20 cellular contexts compared by ENCODE assay signal in genomic region chr7:131131012-131131745, GRCh38.
A peak's percentile ranks its signal among the peaks of the same experiment; 100 is the strongest.
DNase-seq lines count a peak whose midpoint lies in the region; ATAC-seq, FAIRE-seq and TF ChIP-seq lines count a peak whose summit lies in the region.
"Had no signal": no experiment of that assay in that cellular context is flagged by ENCODE, and none has a peak within 500 bp of the region (broad histone marks: within the 10 kb centered on the region; RNA-seq: fewer than 3 reads in every experiment).

No MANE protein-coding gene starts in this region.

- no peaks in the 10 kb centered on the region for H3K9me3 ChIP-seq in HepG2 (ENCODE audit: low read length)
- no peaks in the 10 kb centered on the region for H3K9me3 ChIP-seq in right lobe of liver
- H3K9me3 ChIP-seq in OCI-LY1 (ENCODE audit: low read length) = no peaks in the 10 kb centered on the region
- H3K9me3 ChIP-seq in K562 (replicated peaks; ENCODE audit: control insufficient read depth, insufficient read depth, low read depth, low read length) = no peaks in the 10 kb centered on the region
- H3K9me3 ChIP-seq in A673 (ENCODE audit: low read depth, low read length, poor library complexity, severe bottlenecking) = no peaks in the 10 kb centered on the region
- H3K9me3 ChIP-seq: BLaER1 treated with 17β-estradiol and CSF1 and Interleukin-3, amounts not matched to agents 10 nM and 100 nM; Caco-2 had no signal

- CTCF ChIA-PET in HepG2 (lab: Yijun Ruan, JAX; ENCODE audit: low intra/inter-chr PET ratio, low total read pairs) = no interaction called here
- CTCF ChIA-PET in K562 (lab: Yijun Ruan, JAX; ENCODE audit: low intra/inter-chr PET ratio) = no interaction called here
- CTCF ChIA-PET in A673 (lab: Charles Lee) = no interaction called here

- H3K27ac ChIP-seq in HepG2 (ENCODE audit: extremely low read length, insufficient read depth, low read length) = no peak overlapping the region
- no peak overlapping the region for H3K27ac ChIP-seq in right lobe of liver
- H3K27ac ChIP-seq in OCI-LY1 (ENCODE audit: low read depth, low read length, poor library complexity, severe bottlenecking) = peak overlapping the region; percentile 12
- no peak overlapping the region for H3K27ac ChIP-seq in K562 (ENCODE audit: extremely low read depth, low read depth, low read length)
- no peak overlapping the region for H3K27ac ChIP-seq in A673 (ENCODE audit: low read depth, low read length, poor library complexity, severe bottlenecking)
- H3K27ac ChIP-seq: 22Rv1; BLaER1 treated with 17β-estradiol and CSF1 and Interleukin-3, amounts not matched to agents 10 nM and 100 nM; C4-2B had no signal

- H3K36me3 ChIP-seq in HepG2 (replicated peaks in 1 of 2; ENCODE audit: control insufficient read depth in 1 of 2, insufficient read depth in 2 of 2, low read length in 2 of 2) = no peaks in the 10 kb centered on the region
- no peaks in the 10 kb centered on the region for H3K36me3 ChIP-seq in right lobe of liver
- no peaks in the 10 kb centered on the region for H3K36me3 ChIP-seq in OCI-LY1 (ENCODE audit: insufficient read depth, low read length)
- H3K36me3 ChIP-seq in K562 (ENCODE audit: control insufficient read depth, insufficient read depth, low read length) = no peaks in the 10 kb centered on the region
- no peaks in the 10 kb centered on the region for H3K36me3 ChIP-seq in A673 (ENCODE audit: insufficient read depth, low read length, poor library complexity, severe bottlenecking)
- H3K36me3 ChIP-seq: BLaER1 treated with 17β-estradiol and CSF1 and Interleukin-3, amounts not matched to agents 10 nM and 100 nM had no signal

- TF ChIP-seq CTCF in HepG2 (CRISPR knock-in tag; IDR thresholded peaks at IDR 0.05) (no peak), right lobe of liver (IDR thresholded peaks at IDR 0.05) (no peak), OCI-LY1 (IDR thresholded peaks at IDR 0.05; ENCODE audit: low read length) (no peak), K562 (IDR thresholded peaks at IDR 0.05 in 2 of 3, conservative IDR thresholded peaks at IDR 0.05 in 1 of 3; ENCODE audit: insufficient read depth in 2 of 3, low read depth in 1 of 3, low read length in 3 of 3) (no peak), A673 (conservative IDR thresholded peaks at IDR 0.05; ENCODE audit: low read depth, low read length) (no peak)

- intact Hi-C loops in HepG2 (cut with micrococcal nuclease; ENCODE audit: unreplicated experiment) (no loop called here), right lobe of liver (cut with DNase I) (no loop called here), K562 (cut with micrococcal nuclease) (no loop called here), A673 (cut with micrococcal nuclease; ENCODE audit: unreplicated experiment) (no loop called here), left ventricle myocardium superior (cut with micrococcal nuclease) (no loop called here)

- no peak overlapping the region for H3K9ac ChIP-seq in HepG2 (ENCODE audit: insufficient read depth, low read depth, low read length)
- H3K9ac ChIP-seq in OCI-LY1 (ENCODE audit: low read length) = no peak overlapping the region
- no peak overlapping the region for H3K9ac ChIP-seq in K562 (ENCODE audit: insufficient read depth in 1 of 2, low read depth in 2 of 2, low read length in 2 of 2)
- H3K9ac ChIP-seq: BLaER1 treated with 17β-estradiol and CSF1 and Interleukin-3, amounts not matched to agents 10 nM and 100 nM had no signal

- TF ChIP-seq RAD21 in HepG2 (CRISPR knock-in tag; IDR thresholded peaks at IDR 0.05) (no peak), K562 (CRISPR knock-in tag; conservative IDR thresholded peaks at IDR 0.05 in 1 of 2, IDR thresholded peaks at IDR 0.05 in 1 of 2) (no peak)

- no peaks in the 10 kb centered on the region for H3K9me1 ChIP-seq in K562 (ENCODE audit: control insufficient read depth, insufficient read depth, low read length)

- no peak for TF ChIP-seq EP300 in HepG2 (IDR thresholded peaks at IDR 0.05; ENCODE audit: low read depth in 2 of 2, low read length in 2 of 2)
- TF ChIP-seq EP300 in HepG2 (CRISPR knock-in tag; IDR thresholded peaks at IDR 0.05; ENCODE audit: borderline replicate concordance) = no peak
- TF ChIP-seq EP300 in K562 (IDR thresholded peaks at IDR 0.05; ENCODE audit: low read length) = no peak

- H4K20me1 ChIP-seq in HepG2 (ENCODE audit: insufficient read depth, low read length) = no peaks in the 10 kb centered on the region
- H4K20me1 ChIP-seq in OCI-LY1 (ENCODE audit: insufficient read depth, low read length) = no peaks in the 10 kb centered on the region
- H4K20me1 ChIP-seq in K562 (replicated peaks; ENCODE audit: control insufficient read depth, insufficient read depth, low read length) = no peaks in the 10 kb centered on the region
- H4K20me1 ChIP-seq: BLaER1 treated with 17β-estradiol and CSF1 and Interleukin-3, amounts not matched to agents 10 nM and 100 nM had no signal

- in situ Hi-C loops in HepG2 (cut with HindIII; ENCODE audit: extremely low pct_ligation_motif_present, low pct_unique_long_range_greater_than_20kb) = no loop called here
- in situ Hi-C loops in K562 (cut with MboI) = no loop called here

- BruUV-seq in HepG2 (replicated peaks; lab: Mats Ljungman, UMichigan) (no TSS peak), K562 (replicated peaks; lab: Mats Ljungman, UMichigan) (no TSS peak), A673 (replicated peaks; lab: Mats Ljungman, UMichigan) (no TSS peak)

- ATAC-seq in HepG2 (no peak), right lobe of liver (no peak), K562 (no peak), GM19023 (IDR thresholded peaks at IDR 0.05; ENCODE audit: unreplicated experiment) (no peak), left ventricle myocardium superior (no peak)
- ATAC-seq: CD8-positive, alpha-beta T cell had no signal

- POLR2A ChIA-PET in HepG2 (lab: Yijun Ruan, JAX) (no interaction called here), K562 (lab: Yijun Ruan, JAX) (interaction anchor here (0.6 kb wide), 1 partner anchor 22 kb away, joined by 3 read pairs; no protein-coding TSS in a partner anchor), A673 (lab: Charles Lee; ENCODE audit: low non-redundant PET) (no interaction called here)

- H3F3A ChIP-seq in OCI-LY1 (ENCODE audit: insufficient read depth, low read length) = no peaks in the 10 kb centered on the region

- H3K27me3 ChIP-seq in HepG2 (ENCODE audit: control insufficient read depth in 1 of 2, insufficient read depth in 2 of 2, low read length in 2 of 2) = peaks cover 0 to 25% of the 10 kb centered on the region in 2 experiments; a peak in 2 of 5 replicates
- H3K27me3 ChIP-seq in right lobe of liver = no peaks in the 10 kb centered on the region
- H3K27me3 ChIP-seq in OCI-LY1 (ENCODE audit: insufficient read depth, low read length) = no peaks in the 10 kb centered on the region
- H3K27me3 ChIP-seq in K562 (ENCODE audit: control insufficient read depth in 2 of 2, insufficient read depth in 2 of 2, low read length in 2 of 2) = peaks cover 8 to 13% of the 10 kb centered on the region in 2 experiments; a peak in 3 of 5 replicates
- H3K27me3 ChIP-seq in A673 (replicated peaks; ENCODE audit: insufficient read depth, low read depth, low read length, poor library complexity) = no peaks in the 10 kb centered on the region
- H3K27me3 ChIP-seq: BLaER1 treated with 17β-estradiol and CSF1 and Interleukin-3, amounts not matched to agents 10 nM and 100 nM had no signal

- no peak for FAIRE-seq in HepG2 (lab: Jason Lieb, UNC)
- FAIRE-seq in K562 (lab: Jason Lieb, UNC) = no peak
- FAIRE-seq: D721Med, G401.6, GM12891 had no signal

- H3K79me2 ChIP-seq in HepG2 (ENCODE audit: insufficient read depth, low read length) (no peaks in the 10 kb centered on the region), OCI-LY1 (ENCODE audit: insufficient read depth, low read length) (no peaks in the 10 kb centered on the region), K562 (ENCODE audit: control insufficient read depth, insufficient read depth, low read length) (no peaks in the 10 kb centered on the region)

- 59% methylated on average over 6 of the region's 6 CpGs for WGBS in HepG2 (ENCODE audit: low lambda C conversion rate)
- 92% methylated on average over 6 of the region's 6 CpGs for WGBS in right lobe of liver (ENCODE audit: insufficient coverage, low coverage, low lambda C conversion rate, missing lambda C conversion rate)
- 11% methylated on average over 6 of the region's 6 CpGs for WGBS in K562 (ENCODE audit: insufficient coverage, low coverage, missing lambda C conversion rate)

- H3K4me1 ChIP-seq in HepG2 (ENCODE audit: insufficient read depth, low read length) (no peaks in the 10 kb centered on the region), right lobe of liver (no peaks in the 10 kb centered on the region), OCI-LY1 (ENCODE audit: insufficient read depth, low read length, severe bottlenecking) (peaks cover 16% of the 10 kb centered on the region), K562 (replicated peaks in 1 of 2; ENCODE audit: control insufficient read depth in 2 of 2, insufficient read depth in 2 of 2, low read length in 2 of 2) (peaks cover 7 to 15% of the 10 kb centered on the region in 2 experiments), A673 (ENCODE audit: insufficient read depth, low read length, poor library complexity, severe bottlenecking) (peaks cover 9% of the 10 kb centered on the region)
- H3K4me1 ChIP-seq: Caco-2 had no signal

- DNase-seq in HepG2 (ENCODE audit: low spot score) (no peak), right lobe of liver (no peak), K562 (ENCODE audit: extremely low read depth in 1 of 4, low spot score in 3 of 4) (no peak), A673 (ENCODE audit: low spot score) (no peak), left ventricle myocardium superior (no peak)
- DNase-seq: AML-193; Caco-2; Calu3; CD4-positive, alpha-beta T cell; CD8-positive, alpha-beta T cell; DMS79 treated with DMSO at 0.1 percent for 48 hours; GF-D8 had no signal

- H3K4me2 ChIP-seq in HepG2 (ENCODE audit: low read depth, low read length) (no peak overlapping the region), OCI-LY1 (ENCODE audit: low read length) (no peak overlapping the region), K562 (ENCODE audit: insufficient read depth, low read length) (no peak overlapping the region)
- H3K4me2 ChIP-seq: BLaER1 treated with 17β-estradiol and CSF1 and Interleukin-3, amounts not matched to agents 10 nM and 100 nM had no signal

- H3K9me2 ChIP-seq in OCI-LY1 (ENCODE audit: low read depth, low read length) = no peaks in the 10 kb centered on the region

- H2AFZ ChIP-seq in HepG2 (ENCODE audit: low read length) (no peak overlapping the region), OCI-LY1 (ENCODE audit: low read length) (no peak overlapping the region), K562 (ENCODE audit: low read depth, low read length) (no peak overlapping the region)

- H3K4me3 ChIP-seq in HepG2 (replicated peaks in 1 of 3; ENCODE audit: insufficient read depth in 1 of 3, low read depth in 2 of 3, low read length in 3 of 3) = no peak overlapping the region
- H3K4me3 ChIP-seq in right lobe of liver = no peak overlapping the region
- no peak overlapping the region for H3K4me3 ChIP-seq in OCI-LY1 (ENCODE audit: low read depth, low read length, poor library complexity, severe bottlenecking)
- H3K4me3 ChIP-seq in K562 = no peak overlapping the region
- no peak overlapping the region for H3K4me3 ChIP-seq in A673 (ENCODE audit: low read depth, low read length, poor library complexity, severe bottlenecking)
- H3K4me3 ChIP-seq: BLaER1 treated with 17β-estradiol and CSF1 and Interleukin-3, amounts not matched to agents 10 nM and 100 nM had no signal

- TF ChIP-seq POLR2A in HepG2 (IDR thresholded peaks at IDR 0.05; ENCODE audit: insufficient read depth in 1 of 2, low read depth in 2 of 2, low read length in 2 of 2) (no peak), right lobe of liver (IDR thresholded peaks at IDR 0.05) (no peak), K562 (conservative IDR thresholded peaks at IDR 0.05) (no peak)

Comparison
In these comparisons a context has a peak if more than half of its experiments do, and no peak if none do; other contexts are left out.
1. Of the 241 proteins assayed by ChIP-seq in both HepG2 and K562: peak only in HepG2: none; only in K562: ADNP, CHD4, HDAC2 and KDM1A; in both: none; in neither: 237.